ENCODE assay signal across 8 cellular contexts in genomic region chr1:50978144-50978851, GRCh38. TPM values are rescaled to one million over a fixed set of nuclear protein-coding genes. Genes with fewer than 3 reads are reported as not detected.
DNase-seq lines count a peak whose midpoint lies in the region; ATAC-seq and TF ChIP-seq lines count a peak whose summit lies in the region.

No MANE protein-coding gene starts in this region.

- peaks cover 6% of the 10 kb centered on the region for H3K4me1 Mint-ChIP-seq in glutamatergic neuron (ENCODE audit: low read depth, unreplicated experiment)

- peaks cover 31% of the 10 kb centered on the region for H3K27me3 Mint-ChIP-seq in glutamatergic neuron (ENCODE audit: unreplicated experiment)

- H3K27me3 ChIP-seq in neutrophil = peaks cover 75% of the 10 kb centered on the region

- H3K36me3 ChIP-seq in neutrophil = no peaks in the 10 kb centered on the region

- no peak overlapping the region for H3K27ac ChIP-seq in neutrophil

- peak overlapping the region; percentile 80 for H3K4me3 Mint-ChIP-seq in glutamatergic neuron (ENCODE audit: unreplicated experiment)

- DNase-seq in DMS 273 treated with DMSO at 0.1 percent for 48 hours (lab: John Stamatoyannopoulos, UW) (peak; percentile 71), NCI-H82 (lab: John Stamatoyannopoulos, UW) (peak; percentile 88), glutamatergic neuron (peak; percentile 72), T-helper 9 cell (no peak)
- DNase-seq in activated naive CD4-positive, alpha-beta T cell treated with anti-CD3 and anti-CD28 coated beads, Interleukin-2, amount 50 U/mL, for 16 hours = peak; percentile 25

- no peak for TF ChIP-seq CTCF in glutamatergic neuron (IDR thresholded peaks at IDR 0.05; ENCODE audit: partially characterized antibody, unreplicated experiment)
- no peak for TF ChIP-seq CTCF in neutrophil (IDR thresholded peaks at IDR 0.05)

- no peak overlapping the region for H3K27ac Mint-ChIP-seq in glutamatergic neuron (ENCODE audit: unreplicated experiment)

- ATAC-seq in GM19452 (IDR thresholded peaks at IDR 0.05; ENCODE audit: unreplicated experiment) (peak; percentile 36), HG03460 (IDR thresholded peaks at IDR 0.05; ENCODE audit: unreplicated experiment) (peak; percentile 39)

- H3K4me3 ChIP-seq in neutrophil (ENCODE audit: low read depth in 1 of 2, low read length in 1 of 2) = peak overlapping the region; percentile 68 to 84

- H3K9me3 Mint-ChIP-seq in glutamatergic neuron (ENCODE audit: unreplicated experiment) = peaks cover 9% of the 10 kb centered on the region

- H3K9me3 ChIP-seq in neutrophil = no peaks in the 10 kb centered on the region

- peaks cover 19 to 24% of the 10 kb centered on the region in 2 experiments for H3K4me1 ChIP-seq in neutrophil (ENCODE audit: control insufficient read depth in 1 of 2, insufficient read depth in 1 of 2, low read depth in 1 of 2, low read length in 1 of 2)

- H3K36me3 Mint-ChIP-seq in glutamatergic neuron (ENCODE audit: unreplicated experiment) = no peaks in the 10 kb centered on the region

RNA-seq across cellular contexts. Expression of gene CDKN2C, which starts 8.3 kb away (rescaled TPM):
- total RNA-seq in glutamatergic neuron (ENCODE audit: unreplicated experiment) = 1.3 TPM

RNA-seq across cellular contexts. Expression of gene FAF1, which starts 18.2 kb away (rescaled TPM):
- 57.3 TPM for total RNA-seq in glutamatergic neuron (ENCODE audit: unreplicated experiment)
